In the genomic region with DNA sequence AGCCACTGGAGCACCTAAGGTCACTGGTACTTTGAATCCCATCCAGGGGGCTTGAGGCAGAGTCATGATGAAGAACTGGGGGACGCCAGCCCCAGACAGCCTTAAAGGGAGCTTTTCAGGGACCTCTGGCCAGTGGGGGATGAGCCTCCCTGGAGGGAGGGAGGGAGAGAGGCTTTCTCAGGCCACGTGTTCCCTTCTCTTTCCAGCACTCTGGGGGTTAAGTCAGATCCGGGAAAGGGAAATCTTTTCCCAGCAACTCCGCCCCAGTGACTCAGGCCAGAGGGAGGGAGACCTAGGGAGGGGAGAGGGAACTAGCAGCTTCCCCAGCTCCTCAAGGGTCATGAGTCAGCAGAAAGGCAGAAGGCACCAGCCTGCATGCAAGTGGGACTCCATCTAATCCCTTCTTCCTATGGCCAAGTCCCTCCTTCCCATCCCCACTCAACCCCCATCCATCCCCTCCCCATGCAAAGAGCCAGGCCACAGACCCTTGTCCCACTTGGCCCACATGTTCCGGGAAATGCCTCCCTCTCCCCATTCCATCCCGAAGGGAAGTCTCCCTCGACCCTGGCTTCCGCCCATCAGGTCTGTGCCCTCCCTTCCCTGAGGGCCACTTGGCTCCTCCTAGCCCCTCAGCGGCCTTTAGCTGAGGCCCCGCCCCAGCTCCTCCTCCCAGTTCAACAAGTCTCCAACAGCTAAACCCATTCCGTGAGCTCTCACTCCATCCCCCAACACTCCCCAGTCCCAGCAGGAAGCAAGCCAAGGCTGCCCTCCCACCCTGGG, we compare ENCODE assay signal across 1 cellular context.
A peak's percentile ranks its signal among the peaks of the same experiment; 100 is the strongest.
TF ChIP-seq lines count a peak whose summit lies in the region.

No MANE protein-coding gene starts in this region.

TF ChIP-seq in HepG2, 621 proteins besides CTCF, POLR2A, EP300 and RAD21 (continued from another document and continues in another):
- TF ChIP-seq, protein P1, sequence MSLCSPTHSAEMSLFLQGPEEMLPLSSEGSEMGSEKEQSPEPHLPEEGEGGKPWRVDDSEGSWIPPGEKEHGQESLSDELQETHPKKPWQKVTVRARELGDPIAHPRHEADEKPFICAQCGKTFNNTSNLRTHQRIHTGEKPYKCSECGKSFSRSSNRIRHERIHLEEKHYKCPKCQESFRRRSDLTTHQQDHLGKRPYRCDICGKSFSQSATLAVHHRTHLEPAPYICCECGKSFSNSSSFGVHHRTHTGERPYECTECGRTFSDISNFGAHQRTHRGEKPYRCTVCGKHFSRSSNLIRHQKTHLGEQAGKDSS (CRISPR knock-in tag; IDR thresholded peaks at IDR 0.05; ENCODE audit: borderline replicate concordance, low read depth), result peak; percentile 69; the same call in 1 of the 2 replicates
- TF ChIP-seq SPEN (CRISPR knock-in tag; IDR thresholded peaks at IDR 0.05; ENCODE audit: low read depth) (peak; percentile 33), HMGA1 (CRISPR knock-in tag; conservative IDR thresholded peaks at IDR 0.05) (no peak), IKZF4 (CRISPR knock-in tag; IDR thresholded peaks at IDR 0.05; ENCODE audit: borderline replicate concordance, low read depth, not compliant biosample characterization) (no peak), ZNF773 (CRISPR knock-in tag; IDR thresholded peaks at IDR 0.05; ENCODE audit: borderline replicate concordance) (no peak), ZNF772 (CRISPR knock-in tag; IDR thresholded peaks at IDR 0.05) (no peak), LCORL (IDR thresholded peaks at IDR 0.05) (no peak), LCORL (CRISPR knock-in tag; IDR thresholded peaks at IDR 0.05) (no peak), ZNF143 (CRISPR knock-in tag; IDR thresholded peaks at IDR 0.05) (no peak; the same call in 1 of the 2 replicates), CENPX (CRISPR knock-in tag; IDR thresholded peaks at IDR 0.05) (no peak), ZNF24 (IDR thresholded peaks at IDR 0.05) (no peak), PTBP1 (IDR thresholded peaks at IDR 0.05; ENCODE audit: low read depth, low read length, poor library complexity, severe bottlenecking) (peak; percentile 17), NFYB (CRISPR knock-in tag; IDR thresholded peaks at IDR 0.05) (no peak; the same call in 1 of the 2 replicates), NCOR1 (IDR thresholded peaks at IDR 0.05; ENCODE audit: borderline replicate concordance, low read length) (no peak), ZNF431 (CRISPR knock-in tag; IDR thresholded peaks at IDR 0.05; ENCODE audit: borderline replicate concordance, low read depth) (no peak), SNRNP70 (IDR thresholded peaks at IDR 0.05; ENCODE audit: low read depth, low read length) (no peak), NR1H2 (CRISPR knock-in tag; IDR thresholded peaks at IDR 0.05; ENCODE audit: borderline replicate concordance, low read depth) (no peak), ZNF549 (CRISPR knock-in tag; IDR thresholded peaks at IDR 0.05) (no peak), ZNF317 (CRISPR knock-in tag; IDR thresholded peaks at IDR 0.05) (no peak), ZNF816 (CRISPR knock-in tag; IDR thresholded peaks at IDR 0.05; ENCODE audit: borderline replicate concordance) (no peak), ELF1 (CRISPR knock-in tag; IDR thresholded peaks at IDR 0.05) (0 out of 2 replicates have a peak, but pooled peaks have one; percentile 49), AKAP8 (CRISPR knock-in tag; IDR thresholded peaks at IDR 0.05) (peak; percentile 85), YEATS4 (CRISPR knock-in tag; IDR thresholded peaks at IDR 0.05; ENCODE audit: borderline replicate concordance) (peak; percentile 83), MTA1 (CRISPR knock-in tag; IDR thresholded peaks at IDR 0.05; ENCODE audit: borderline replicate concordance) (peak; percentile 41; the same call in 1 of the 2 replicates), MYNN (CRISPR knock-in tag; IDR thresholded peaks at IDR 0.05; ENCODE audit: low read depth) (no peak), ZNF577 (CRISPR knock-in tag; IDR thresholded peaks at IDR 0.05; ENCODE audit: borderline replicate concordance, low read depth) (no peak), RBM39 (IDR thresholded peaks at IDR 0.05; ENCODE audit: low read depth, low read length, poor library complexity, severe bottlenecking) (peak; percentile 88), ZSCAN20 (CRISPR knock-in tag; IDR thresholded peaks at IDR 0.05; ENCODE audit: borderline replicate concordance) (no peak), ZNF451 (CRISPR knock-in tag; IDR thresholded peaks at IDR 0.05) (peak; percentile 27; the same call in 1 of the 2 replicates)
- TF ChIP-seq, protein P2, sequence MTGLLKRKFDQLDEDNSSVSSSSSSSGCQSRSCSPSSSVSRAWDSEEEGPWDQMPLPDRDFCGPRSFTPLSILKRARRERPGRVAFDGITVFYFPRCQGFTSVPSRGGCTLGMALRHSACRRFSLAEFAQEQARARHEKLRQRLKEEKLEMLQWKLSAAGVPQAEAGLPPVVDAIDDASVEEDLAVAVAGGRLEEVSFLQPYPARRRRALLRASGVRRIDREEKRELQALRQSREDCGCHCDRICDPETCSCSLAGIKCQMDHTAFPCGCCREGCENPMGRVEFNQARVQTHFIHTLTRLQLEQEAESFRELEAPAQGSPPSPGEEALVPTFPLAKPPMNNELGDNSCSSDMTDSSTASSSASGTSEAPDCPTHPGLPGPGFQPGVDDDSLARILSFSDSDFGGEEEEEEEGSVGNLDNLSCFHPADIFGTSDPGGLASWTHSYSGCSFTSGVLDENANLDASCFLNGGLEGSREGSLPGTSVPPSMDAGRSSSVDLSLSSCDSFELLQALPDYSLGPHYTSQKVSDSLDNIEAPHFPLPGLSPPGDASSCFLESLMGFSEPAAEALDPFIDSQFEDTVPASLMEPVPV (CRISPR knock-in tag; IDR thresholded peaks at IDR 0.05), result no peak
- TF ChIP-seq, protein P3, sequence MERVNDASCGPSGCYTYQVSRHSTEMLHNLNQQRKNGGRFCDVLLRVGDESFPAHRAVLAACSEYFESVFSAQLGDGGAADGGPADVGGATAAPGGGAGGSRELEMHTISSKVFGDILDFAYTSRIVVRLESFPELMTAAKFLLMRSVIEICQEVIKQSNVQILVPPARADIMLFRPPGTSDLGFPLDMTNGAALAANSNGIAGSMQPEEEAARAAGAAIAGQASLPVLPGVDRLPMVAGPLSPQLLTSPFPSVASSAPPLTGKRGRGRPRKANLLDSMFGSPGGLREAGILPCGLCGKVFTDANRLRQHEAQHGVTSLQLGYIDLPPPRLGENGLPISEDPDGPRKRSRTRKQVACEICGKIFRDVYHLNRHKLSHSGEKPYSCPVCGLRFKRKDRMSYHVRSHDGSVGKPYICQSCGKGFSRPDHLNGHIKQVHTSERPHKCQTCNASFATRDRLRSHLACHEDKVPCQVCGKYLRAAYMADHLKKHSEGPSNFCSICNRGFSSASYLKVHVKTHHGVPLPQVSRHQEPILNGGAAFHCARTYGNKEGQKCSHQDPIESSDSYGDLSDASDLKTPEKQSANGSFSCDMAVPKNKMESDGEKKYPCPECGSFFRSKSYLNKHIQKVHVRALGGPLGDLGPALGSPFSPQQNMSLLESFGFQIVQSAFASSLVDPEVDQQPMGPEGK (CRISPR knock-in tag; IDR thresholded peaks at IDR 0.05), result peak; percentile 62
- TF ChIP-seq, protein P4, sequence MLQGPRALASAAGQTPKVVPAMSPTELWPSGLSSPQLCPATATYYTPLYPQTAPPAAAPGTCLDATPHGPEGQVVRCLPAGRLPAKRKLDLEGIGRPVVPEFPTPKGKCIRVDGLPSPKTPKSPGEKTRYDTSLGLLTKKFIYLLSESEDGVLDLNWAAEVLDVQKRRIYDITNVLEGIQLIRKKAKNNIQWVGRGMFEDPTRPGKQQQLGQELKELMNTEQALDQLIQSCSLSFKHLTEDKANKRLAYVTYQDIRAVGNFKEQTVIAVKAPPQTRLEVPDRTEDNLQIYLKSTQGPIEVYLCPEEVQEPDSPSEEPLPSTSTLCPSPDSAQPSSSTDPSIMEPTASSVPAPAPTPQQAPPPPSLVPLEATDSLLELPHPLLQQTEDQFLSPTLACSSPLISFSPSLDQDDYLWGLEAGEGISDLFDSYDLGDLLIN (CRISPR knock-in tag; IDR thresholded peaks at IDR 0.05; ENCODE audit: borderline replicate concordance), result no peak
- TF ChIP-seq, protein P5, sequence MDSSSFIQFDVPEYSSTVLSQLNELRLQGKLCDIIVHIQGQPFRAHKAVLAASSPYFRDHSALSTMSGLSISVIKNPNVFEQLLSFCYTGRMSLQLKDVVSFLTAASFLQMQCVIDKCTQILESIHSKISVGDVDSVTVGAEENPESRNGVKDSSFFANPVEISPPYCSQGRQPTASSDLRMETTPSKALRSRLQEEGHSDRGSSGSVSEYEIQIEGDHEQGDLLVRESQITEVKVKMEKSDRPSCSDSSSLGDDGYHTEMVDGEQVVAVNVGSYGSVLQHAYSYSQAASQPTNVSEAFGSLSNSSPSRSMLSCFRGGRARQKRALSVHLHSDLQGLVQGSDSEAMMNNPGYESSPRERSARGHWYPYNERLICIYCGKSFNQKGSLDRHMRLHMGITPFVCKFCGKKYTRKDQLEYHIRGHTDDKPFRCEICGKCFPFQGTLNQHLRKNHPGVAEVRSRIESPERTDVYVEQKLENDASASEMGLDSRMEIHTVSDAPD (CRISPR knock-in tag; IDR thresholded peaks at IDR 0.05), result no peak
- TF ChIP-seq, protein P6, sequence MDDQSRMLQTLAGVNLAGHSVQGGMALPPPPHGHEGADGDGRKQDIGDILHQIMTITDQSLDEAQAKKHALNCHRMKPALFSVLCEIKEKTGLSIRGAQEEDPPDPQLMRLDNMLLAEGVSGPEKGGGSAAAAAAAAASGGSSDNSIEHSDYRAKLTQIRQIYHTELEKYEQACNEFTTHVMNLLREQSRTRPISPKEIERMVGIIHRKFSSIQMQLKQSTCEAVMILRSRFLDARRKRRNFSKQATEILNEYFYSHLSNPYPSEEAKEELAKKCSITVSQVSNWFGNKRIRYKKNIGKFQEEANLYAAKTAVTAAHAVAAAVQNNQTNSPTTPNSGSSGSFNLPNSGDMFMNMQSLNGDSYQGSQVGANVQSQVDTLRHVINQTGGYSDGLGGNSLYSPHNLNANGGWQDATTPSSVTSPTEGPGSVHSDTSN (CRISPR knock-in tag; IDR thresholded peaks at IDR 0.05; ENCODE audit: borderline replicate concordance), result no peak
- TF ChIP-seq, protein P7, sequence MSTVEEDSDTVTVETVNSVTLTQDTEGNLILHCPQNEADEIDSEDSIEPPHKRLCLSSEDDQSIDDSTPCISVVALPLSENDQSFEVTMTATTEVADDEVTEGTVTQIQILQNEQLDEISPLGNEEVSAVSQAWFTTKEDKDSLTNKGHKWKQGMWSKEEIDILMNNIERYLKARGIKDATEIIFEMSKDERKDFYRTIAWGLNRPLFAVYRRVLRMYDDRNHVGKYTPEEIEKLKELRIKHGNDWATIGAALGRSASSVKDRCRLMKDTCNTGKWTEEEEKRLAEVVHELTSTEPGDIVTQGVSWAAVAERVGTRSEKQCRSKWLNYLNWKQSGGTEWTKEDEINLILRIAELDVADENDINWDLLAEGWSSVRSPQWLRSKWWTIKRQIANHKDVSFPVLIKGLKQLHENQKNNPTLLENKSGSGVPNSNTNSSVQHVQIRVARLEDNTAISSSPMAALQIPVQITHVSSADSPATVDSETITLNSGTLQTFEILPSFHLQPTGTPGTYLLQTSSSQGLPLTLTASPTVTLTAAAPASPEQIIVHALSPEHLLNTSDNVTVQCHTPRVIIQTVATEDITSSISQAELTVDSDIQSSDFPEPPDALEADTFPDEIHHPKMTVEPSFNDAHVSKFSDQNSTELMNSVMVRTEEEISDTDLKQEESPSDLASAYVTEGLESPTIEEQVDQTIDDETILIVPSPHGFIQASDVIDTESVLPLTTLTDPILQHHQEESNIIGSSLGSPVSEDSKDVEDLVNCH (CRISPR knock-in tag; IDR thresholded peaks at IDR 0.05), result no peak
- TF ChIP-seq, protein P8, sequence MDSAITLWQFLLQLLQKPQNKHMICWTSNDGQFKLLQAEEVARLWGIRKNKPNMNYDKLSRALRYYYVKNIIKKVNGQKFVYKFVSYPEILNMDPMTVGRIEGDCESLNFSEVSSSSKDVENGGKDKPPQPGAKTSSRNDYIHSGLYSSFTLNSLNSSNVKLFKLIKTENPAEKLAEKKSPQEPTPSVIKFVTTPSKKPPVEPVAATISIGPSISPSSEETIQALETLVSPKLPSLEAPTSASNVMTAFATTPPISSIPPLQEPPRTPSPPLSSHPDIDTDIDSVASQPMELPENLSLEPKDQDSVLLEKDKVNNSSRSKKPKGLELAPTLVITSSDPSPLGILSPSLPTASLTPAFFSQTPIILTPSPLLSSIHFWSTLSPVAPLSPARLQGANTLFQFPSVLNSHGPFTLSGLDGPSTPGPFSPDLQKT (CRISPR knock-in tag; IDR thresholded peaks at IDR 0.05; ENCODE audit: borderline replicate concordance), result no peak
- TF ChIP-seq, protein P9, sequence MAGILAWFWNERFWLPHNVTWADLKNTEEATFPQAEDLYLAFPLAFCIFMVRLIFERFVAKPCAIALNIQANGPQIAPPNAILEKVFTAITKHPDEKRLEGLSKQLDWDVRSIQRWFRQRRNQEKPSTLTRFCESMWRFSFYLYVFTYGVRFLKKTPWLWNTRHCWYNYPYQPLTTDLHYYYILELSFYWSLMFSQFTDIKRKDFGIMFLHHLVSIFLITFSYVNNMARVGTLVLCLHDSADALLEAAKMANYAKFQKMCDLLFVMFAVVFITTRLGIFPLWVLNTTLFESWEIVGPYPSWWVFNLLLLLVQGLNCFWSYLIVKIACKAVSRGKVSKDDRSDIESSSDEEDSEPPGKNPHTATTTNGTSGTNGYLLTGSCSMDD (CRISPR knock-in tag; IDR thresholded peaks at IDR 0.05), result no peak
- TF ChIP-seq, protein P10, sequence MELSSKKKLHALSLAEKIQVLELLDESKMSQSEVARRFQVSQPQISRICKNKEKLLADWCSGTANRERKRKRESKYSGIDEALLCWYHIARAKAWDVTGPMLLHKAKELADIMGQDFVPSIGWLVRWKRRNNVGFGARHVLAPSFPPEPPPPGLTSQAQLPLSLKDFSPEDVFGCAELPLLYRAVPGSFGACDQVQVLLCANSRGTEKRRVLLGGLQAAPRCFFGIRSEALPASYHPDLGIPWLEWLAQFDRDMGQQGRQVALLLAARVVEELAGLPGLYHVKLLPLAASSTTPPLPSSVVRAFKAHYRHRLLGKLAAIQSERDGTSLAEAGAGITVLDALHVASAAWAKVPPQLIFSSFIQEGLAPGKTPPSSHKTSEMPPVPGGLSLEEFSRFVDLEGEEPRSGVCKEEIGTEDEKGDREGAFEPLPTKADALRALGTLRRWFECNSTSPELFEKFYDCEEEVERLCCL (CRISPR knock-in tag; IDR thresholded peaks at IDR 0.05; ENCODE audit: borderline replicate concordance), result no peak
- TF ChIP-seq, protein P11, sequence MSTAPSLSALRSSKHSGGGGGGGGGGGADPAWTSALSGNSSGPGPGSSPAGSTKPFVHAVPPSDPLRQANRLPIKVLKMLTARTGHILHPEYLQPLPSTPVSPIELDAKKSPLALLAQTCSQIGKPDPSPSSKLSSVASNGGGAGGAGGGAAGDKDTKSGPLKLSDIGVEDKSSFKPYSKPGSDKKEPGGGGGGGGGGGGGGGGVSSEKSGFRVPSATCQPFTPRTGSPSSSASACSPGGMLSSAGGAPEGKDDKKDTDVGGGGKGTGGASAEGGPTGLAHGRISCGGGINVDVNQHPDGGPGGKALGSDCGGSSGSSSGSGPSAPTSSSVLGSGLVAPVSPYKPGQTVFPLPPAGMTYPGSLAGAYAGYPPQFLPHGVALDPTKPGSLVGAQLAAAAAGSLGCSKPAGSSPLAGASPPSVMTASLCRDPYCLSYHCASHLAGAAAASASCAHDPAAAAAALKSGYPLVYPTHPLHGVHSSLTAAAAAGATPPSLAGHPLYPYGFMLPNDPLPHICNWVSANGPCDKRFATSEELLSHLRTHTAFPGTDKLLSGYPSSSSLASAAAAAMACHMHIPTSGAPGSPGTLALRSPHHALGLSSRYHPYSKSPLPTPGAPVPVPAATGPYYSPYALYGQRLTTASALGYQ (CRISPR knock-in tag; IDR thresholded peaks at IDR 0.05), result peak; percentile 23; the same call in 1 of the 2 replicates
- TF ChIP-seq, protein P12, sequence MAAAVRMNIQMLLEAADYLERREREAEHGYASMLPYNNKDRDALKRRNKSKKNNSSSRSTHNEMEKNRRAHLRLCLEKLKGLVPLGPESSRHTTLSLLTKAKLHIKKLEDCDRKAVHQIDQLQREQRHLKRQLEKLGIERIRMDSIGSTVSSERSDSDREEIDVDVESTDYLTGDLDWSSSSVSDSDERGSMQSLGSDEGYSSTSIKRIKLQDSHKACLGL (CRISPR knock-in tag; IDR thresholded peaks at IDR 0.05), result no peak
